ENCODE assay signal across 13 cellular contexts in the genomic region with DNA sequence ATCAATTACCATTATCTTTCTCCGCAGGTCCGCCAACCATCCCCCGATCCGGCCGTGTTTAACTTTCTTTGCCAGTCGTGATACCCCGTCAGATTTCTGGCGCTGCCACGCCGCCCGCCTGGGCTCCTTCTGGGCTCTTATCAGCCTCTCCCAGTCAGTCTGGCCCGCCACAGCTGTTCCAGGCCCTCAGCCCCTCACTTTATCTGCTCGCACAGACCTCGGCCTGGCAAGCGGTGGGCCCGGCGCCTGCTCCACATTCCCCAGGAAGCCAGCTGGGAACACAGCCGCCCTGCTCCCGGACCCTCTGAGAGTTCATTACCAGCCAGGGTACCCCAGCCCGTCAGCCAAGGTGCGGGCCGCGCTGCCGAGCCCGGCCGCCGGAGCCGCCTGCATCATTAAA.
DNase-seq lines count a peak whose midpoint lies in the region; ATAC-seq and TF ChIP-seq lines count a peak whose summit lies in the region.
"Had no signal": no experiment of that assay in that cellular context is flagged by ENCODE, and none has a peak within 500 bp of the region (broad histone marks: within the 10 kb centered on the region; RNA-seq: fewer than 3 reads in every experiment).

No MANE protein-coding gene starts in this region.

- H2BK15ac ChIP-seq in H9 (ENCODE audit: low read depth, low read length): no peak overlapping the region

- no peak overlapping the region for H3K56ac ChIP-seq in H9 (ENCODE audit: insufficient read length, low read depth, low read length)

- peak overlapping the region; percentile 79 for H3K14ac ChIP-seq in H9 (ENCODE audit: insufficient read depth, low read length)
- peak overlapping the region; percentile 76 for H3K14ac ChIP-seq in trophoblast cell (ENCODE audit: low read length)

- H2BK5ac ChIP-seq in H9 (ENCODE audit: insufficient read length, low read length): no peak overlapping the region
- H2BK5ac ChIP-seq in trophoblast cell (ENCODE audit: low read depth, low read length, poor library complexity): peak overlapping the region; percentile 66

- ATAC-seq in left cardiac atrium (peak; percentile 22 to 42), omental fat pad (ENCODE audit: low FRiP score) (no peak), HG03196 (IDR thresholded peaks at IDR 0.05; ENCODE audit: unreplicated experiment) (no peak)
- ATAC-seq: stimulated activated effector memory CD8-positive, alpha-beta T cell treated with anti-CD3 and anti-CD28 coated beads, Interleukin-12 subunit alpha, Interleukin-12 subunit beta, amount 100 ng/mL, for 72 hours had no signal

- H3K27me3 Mint-ChIP-seq in H9 (ENCODE audit: low read depth): no peaks in the 10 kb centered on the region

- no peak overlapping the region for H3K23ac ChIP-seq in H9 (ENCODE audit: insufficient read length, low read depth, low read length)
- H3K23ac ChIP-seq in trophoblast cell (ENCODE audit: low read length): no peak overlapping the region

- H3K9me3 ChIP-seq in H9 (ENCODE audit: control insufficient read depth, low read depth, low read length) (no peaks in the 10 kb centered on the region), SK-N-SH (no peaks in the 10 kb centered on the region), trophoblast cell (ENCODE audit: insufficient read depth, low read depth, low read length) (no peaks in the 10 kb centered on the region), sigmoid colon (no peaks in the 10 kb centered on the region)

- H3K36me3 ChIP-seq in SK-N-SH (replicated peaks in 1 of 2; ENCODE audit: control insufficient read depth in 1 of 2, insufficient read depth in 2 of 2, low read length in 1 of 2): no peaks in the 10 kb centered on the region
- peaks cover 0 to 2% of the 10 kb centered on the region in 2 experiments for H3K36me3 ChIP-seq in trophoblast cell (ENCODE audit: control insufficient read depth in 1 of 2, insufficient read depth in 2 of 2, low read length in 2 of 2)
- H3K36me3 ChIP-seq in sigmoid colon: no peaks in the 10 kb centered on the region

- H3K23me2 ChIP-seq in H9 (ENCODE audit: insufficient read length, low read depth, low read length, poor library complexity, severe bottlenecking): peaks cover 3% of the 10 kb centered on the region

- no peak overlapping the region for H3K4me3 ChIP-seq in SK-N-SH (ENCODE audit: low read depth in 2 of 2, low read length in 1 of 2)
- no peak overlapping the region for H3K4me3 ChIP-seq in trophoblast cell (ENCODE audit: low read depth, low read length)
- no peak overlapping the region for H3K4me3 ChIP-seq in sigmoid colon

- H3K27me3 ChIP-seq in H9 (ENCODE audit: insufficient read depth, low read length) (no peaks in the 10 kb centered on the region), SK-N-SH (ENCODE audit: insufficient read depth) (no peaks in the 10 kb centered on the region), trophoblast cell (ENCODE audit: insufficient read depth, low read length) (no peaks in the 10 kb centered on the region), sigmoid colon (no peaks in the 10 kb centered on the region)

- H3K9me2 ChIP-seq in SK-N-SH: no peaks in the 10 kb centered on the region

- WGBS in H9 (ENCODE audit: extremely low coverage, insufficient read length, low lambda C conversion rate): no CpG with 5 or more reads among the region's 28 CpGs
- 56% methylated on average over 28 of the region's 28 CpGs for WGBS in SK-N-SH (ENCODE audit: low lambda C conversion rate)
- no CpG with 5 or more reads among the region's 28 CpGs for WGBS in trophoblast cell (ENCODE audit: extremely low coverage, insufficient coverage, insufficient read length)
- WGBS in sigmoid colon, 2 donors: 73 to 85% methylated on average over 28 of the region's 28 CpGs

- H2BK20ac ChIP-seq in H9 (ENCODE audit: low read depth, low read length, poor library complexity, severe bottlenecking): no peak overlapping the region

- intact Hi-C loops in left cardiac atrium (cut with DNase I) (no loop called here), sigmoid colon (cut with DNase I) (no loop called here)

- H2AK5ac ChIP-seq in H9 (ENCODE audit: insufficient read length, low read length) (no peak overlapping the region), trophoblast cell (ENCODE audit: low read length) (peak overlapping the region; percentile 57)

- H4K8ac ChIP-seq in H9 (replicated peaks; ENCODE audit: insufficient read length, low read depth, low read length) (no peak overlapping the region), trophoblast cell (ENCODE audit: low read depth, low read length) (peak overlapping the region; percentile 76)

- H3F3A ChIP-seq in SK-N-SH (replicated peaks; ENCODE audit: insufficient read depth): no peaks in the 10 kb centered on the region

- H2BK12ac ChIP-seq in H9 (ENCODE audit: insufficient read length, low read depth, low read length) (no peak overlapping the region), trophoblast cell (ENCODE audit: low read length) (peak overlapping the region; percentile 94)

- H3K27ac ChIP-seq in H9 (ENCODE audit: insufficient read length, low read depth, low read length): no peak overlapping the region
- peak overlapping the region; percentile 13 to 97; a peak in 3 of 4 replicates for H3K27ac ChIP-seq in SK-N-SH (ENCODE audit: low read depth in 2 of 2, low read length in 1 of 2)
- H3K27ac ChIP-seq in trophoblast cell (ENCODE audit: low read depth, low read length): peak overlapping the region; percentile 12
- no peak overlapping the region for H3K27ac ChIP-seq in sigmoid colon

- H3K4me2 ChIP-seq in H9 (ENCODE audit: insufficient read depth, insufficient read length, low read length): no peak overlapping the region
- no peak overlapping the region for H3K4me2 ChIP-seq in SK-N-SH
- no peak overlapping the region for H3K4me2 ChIP-seq in trophoblast cell (ENCODE audit: low read length)

- TF ChIP-seq CTCF in H9 (conservative IDR thresholded peaks at IDR 0.05) (no peak), SK-N-SH (IDR thresholded peaks at IDR 0.05) (no peak), omental fat pad (IDR thresholded peaks at IDR 0.05) (no peak), sigmoid colon (IDR thresholded peaks at IDR 0.05) (no peak)

- H3K18ac ChIP-seq in H9 (ENCODE audit: insufficient read length, low read depth, low read length): no peak overlapping the region
- H3K18ac ChIP-seq in trophoblast cell (ENCODE audit: low read length): peak overlapping the region; percentile 48

- H3K79me1 ChIP-seq in H9 (ENCODE audit: insufficient read depth, low read depth, low read length, poor library complexity, severe bottlenecking): no peaks in the 10 kb centered on the region
- H3K79me1 ChIP-seq in trophoblast cell (ENCODE audit: low read length): peaks cover 36% of the 10 kb centered on the region

- H3K79me2 ChIP-seq in H9 (ENCODE audit: insufficient read depth, low read length): no peaks in the 10 kb centered on the region
- no peaks in the 10 kb centered on the region for H3K79me2 ChIP-seq in SK-N-SH (ENCODE audit: insufficient read depth)
- peaks cover 9% of the 10 kb centered on the region for H3K79me2 ChIP-seq in trophoblast cell (ENCODE audit: control insufficient read depth, insufficient read depth, low read length, poor library complexity)

- H3K4ac ChIP-seq in H9 (ENCODE audit: low read depth, low read length): no peak overlapping the region
- H3K4ac ChIP-seq in trophoblast cell (ENCODE audit: low read depth, low read length): peak overlapping the region; percentile 57

- TF ChIP-seq RAD21 in SK-N-SH (IDR thresholded peaks at IDR 0.05; ENCODE audit: low read length): peak; percentile 30

- no peak overlapping the region for H4K91ac ChIP-seq in H9 (ENCODE audit: insufficient read length, low read depth, low read length)
- H4K91ac ChIP-seq in trophoblast cell (ENCODE audit: low read depth, low read length): peak overlapping the region; percentile 89

- no peak overlapping the region for H3K9ac ChIP-seq in H9 (ENCODE audit: extremely low read depth, insufficient read length, low read length)
- no peak overlapping the region for H3K9ac ChIP-seq in SK-N-SH
- H3K9ac ChIP-seq in trophoblast cell (ENCODE audit: low read length): no peak overlapping the region

- peak overlapping the region in 1 of 2 experiments; percentile 17; a peak in 2 of 5 replicates for H3K4me3 Mint-ChIP-seq in H9
- H3K4me3 Mint-ChIP-seq: central memory CD8-positive, alpha-beta T cell; stimulated activated effector memory CD8-positive, alpha-beta T cell treated with anti-CD3 and anti-CD28 coated beads, Interleukin-12 subunit alpha, Interleukin-12 subunit beta, amount 100 ng/mL, for 72 hours had no signal

- no peaks in the 10 kb centered on the region; a peak in 1 of 5 replicates for H3K9me3 Mint-ChIP-seq in H9
- H3K9me3 Mint-ChIP-seq: activated T-helper 2 cell treated with anti-CD3 and anti-CD28 coated beads, Interferon-gamma antibody, Interleukin-2, Interleukin-4, amounts not matched to agents 10 μg/mL and 5 μg/mL and 100 μg/mL, durations not matched to agents 14 hours and 24 hours and 36 hours; central memory CD8-positive, alpha-beta T cell; stimulated activated effector memory CD8-positive, alpha-beta T cell treated with anti-CD3 and anti-CD28 coated beads, Interleukin-12 subunit alpha, Interleukin-12 subunit beta, amount 100 ng/mL, for 72 hours had no signal

- TF ChIP-seq EP300 in SK-N-SH (IDR thresholded peaks at IDR 0.05; ENCODE audit: borderline replicate concordance in 1 of 2, low read depth in 1 of 2, low read length in 1 of 2): peak in 1 of 2 experiments; percentile 83; a peak in 2 of 4 replicates
- TF ChIP-seq EP300 in sigmoid colon (IDR thresholded peaks at IDR 0.05): no peak

- DNase-seq in H9 (peak; percentile 52), SK-N-SH (peak; percentile 92), left cardiac atrium (peak; percentile 79), trophoblast cell (no peak), globus pallidus (ENCODE audit: low spot score) (no peak), omental fat pad (ENCODE audit: low spot score) (no peak), sigmoid colon (no peak)
- DNase-seq: GF-D8, MV-4-11 had no signal

- H3T11ph ChIP-seq in H9 (ENCODE audit: low read length): no peak overlapping the region

- peak overlapping the region; percentile 96 to 99 (median 97) for H3K27ac Mint-ChIP-seq in H9
- H3K27ac Mint-ChIP-seq: activated T-helper 2 cell treated with anti-CD3 and anti-CD28 coated beads, Interferon-gamma antibody, Interleukin-2, Interleukin-4, amounts not matched to agents 10 μg/mL and 5 μg/mL and 100 μg/mL, durations not matched to agents 14 hours and 24 hours and 36 hours; stimulated activated effector memory CD8-positive, alpha-beta T cell treated with anti-CD3 and anti-CD28 coated beads, Interleukin-12 subunit alpha, Interleukin-12 subunit beta, amount 100 ng/mL, for 72 hours had no signal

- POLR2A ChIA-PET in SK-N-SH (lab: Yijun Ruan, JAX): interaction anchor here (0.9 to 1.6 kb wide), 3 partner anchors 34 to 159 kb away, joined by 3 to 10 read pairs (median 4); no protein-coding TSS in a partner anchor

- H4K20me1 ChIP-seq in H9 (ENCODE audit: control insufficient read depth, insufficient read depth, insufficient read length) (no peaks in the 10 kb centered on the region), SK-N-SH (ENCODE audit: insufficient read depth) (no peaks in the 10 kb centered on the region)

- H2AFZ ChIP-seq in H9 (ENCODE audit: low read length) (no peak overlapping the region), SK-N-SH (ENCODE audit: low read depth) (no peak overlapping the region), trophoblast cell (ENCODE audit: insufficient read depth, low read length, poor library complexity) (peak overlapping the region; percentile 3)

- no peak overlapping the region for H4K12ac ChIP-seq in trophoblast cell (ENCODE audit: low read depth, low read length)

- peaks cover 0 to 2% (median 0%) of the 10 kb centered on the region in 3 experiments; a peak in 3 of 7 replicates for H3K36me3 Mint-ChIP-seq in H9 (ENCODE audit: insufficient read depth in 1 of 3, low read depth in 3 of 3)
- H3K36me3 Mint-ChIP-seq: stimulated activated effector memory CD8-positive, alpha-beta T cell treated with anti-CD3 and anti-CD28 coated beads, Interleukin-12 subunit alpha, Interleukin-12 subunit beta, amount 100 ng/mL, for 72 hours had no signal

- peaks cover 84 to 93% of the 10 kb centered on the region in 2 experiments for H3K4me1 Mint-ChIP-seq in H9
- H3K4me1 Mint-ChIP-seq: central memory CD8-positive, alpha-beta T cell; stimulated activated effector memory CD8-positive, alpha-beta T cell treated with anti-CD3 and anti-CD28 coated beads, Interleukin-12 subunit alpha, Interleukin-12 subunit beta, amount 100 ng/mL, for 72 hours had no signal

- H2BK120ac ChIP-seq in H9 (ENCODE audit: low read depth, low read length, poor library complexity, severe bottlenecking): no peak overlapping the region
- peak overlapping the region; percentile 91 for H2BK120ac ChIP-seq in trophoblast cell (ENCODE audit: insufficient read depth, low read length, poor library complexity)

- no peak for TF ChIP-seq POLR2A in sigmoid colon (IDR thresholded peaks at IDR 0.05)

- CTCF ChIA-PET in SK-N-SH (lab: Yijun Ruan, JAX): interaction anchor here (1.5 to 2.3 kb wide), 4 partner anchors 35 to 224 kb away, joined by 3 to 7 read pairs (median 6); no protein-coding TSS in a partner anchor

- H4K5ac ChIP-seq in H9 (ENCODE audit: insufficient read length, low read depth, low read length): no peak overlapping the region

- H3K4me1 ChIP-seq in H9 (ENCODE audit: insufficient read depth, low read length): peaks cover 14% of the 10 kb centered on the region
- peaks cover 10 to 73% of the 10 kb centered on the region in 2 experiments; a peak in 3 of 4 replicates for H3K4me1 ChIP-seq in SK-N-SH (ENCODE audit: control insufficient read depth in 1 of 2, insufficient read depth in 2 of 2, low read depth in 1 of 2, low read length in 1 of 2)
- H3K4me1 ChIP-seq in trophoblast cell (ENCODE audit: control insufficient read depth in 1 of 2, insufficient read depth in 2 of 2, low read length in 2 of 2): peaks cover 47 to 58% of the 10 kb centered on the region in 2 experiments
- H3K4me1 ChIP-seq in sigmoid colon: peaks cover 0 to 36% (median 26%) of the 10 kb centered on the region in 4 donors

Comparison
In these comparisons a context has a peak if more than half of its experiments do, and no peak if none do; other contexts are left out.
1. DNase-seq: peak in H9 (single experiment), SK-N-SH (single experiment) and left cardiac atrium (single experiment); none in trophoblast cell (0 of 2), globus pallidus (single experiment), omental fat pad (single experiment) and sigmoid colon (single experiment).
2. H3K27ac ChIP-seq: peak in SK-N-SH (2 of 2) and trophoblast cell (single experiment); none in H9 (single experiment) and sigmoid colon (0 of 4).
3. ATAC-seq: peak in left cardiac atrium (2 of 2); none in omental fat pad (single experiment) and HG03196 (single experiment).